15 cellular contexts compared by ENCODE assay signal in the genomic region with DNA sequence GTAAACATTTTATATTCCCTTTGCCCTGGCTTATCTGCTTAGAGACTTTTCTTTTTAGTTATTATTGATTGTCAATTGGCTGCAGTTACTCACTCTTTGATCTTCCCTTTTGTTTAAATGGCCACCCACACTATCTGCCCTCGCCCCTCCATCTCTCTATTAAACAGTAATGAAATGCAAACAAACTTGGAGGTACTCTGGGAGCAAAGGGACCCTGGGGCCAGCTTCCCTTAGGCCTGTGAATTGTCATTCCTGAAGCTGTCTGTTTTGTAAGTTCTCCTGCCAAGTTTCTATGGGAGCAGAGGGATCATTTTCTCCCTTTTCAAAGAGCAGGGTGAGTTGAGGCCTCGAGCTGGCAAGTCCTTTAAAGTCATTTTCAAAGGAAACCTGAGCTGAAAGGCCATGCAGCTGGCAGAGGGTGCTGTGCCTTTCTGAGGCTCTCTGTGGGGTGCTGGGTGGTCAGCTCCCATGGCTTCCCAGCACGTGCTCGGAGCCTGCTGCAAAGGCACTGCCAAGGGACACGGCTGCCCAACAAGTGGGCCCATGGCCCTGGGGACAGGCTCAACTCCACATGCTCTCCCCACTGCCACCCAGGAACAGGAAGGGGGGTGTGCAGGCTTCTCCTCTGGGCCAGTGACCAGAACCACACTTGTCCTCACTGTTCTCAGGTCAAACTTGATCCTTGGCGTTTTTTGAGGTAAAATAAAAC. TPM values are rescaled to one million over a fixed set of nuclear protein-coding genes. Genes with fewer than 3 reads are reported as not detected.
DNase-seq lines count a peak whose midpoint lies in the region; ATAC-seq and TF ChIP-seq lines count a peak whose summit lies in the region.
"Had no signal": no experiment of that assay in that cellular context is flagged by ENCODE, and none has a peak within 500 bp of the region (broad histone marks: within the 10 kb centered on the region; RNA-seq: fewer than 3 reads in every experiment).

No MANE protein-coding gene starts in this region.

- DNase-seq in NCI-H1092 treated with DMSO at 0.1 percent for 48 hours (lab: John Stamatoyannopoulos, UW), result peak; percentile 82
- DNase-seq in sciatic nerve (ENCODE audit: low spot score), result no peak
- DNase-seq in RPMI8226, result no peak
- no peak for DNase-seq in NCI-H774 (lab: John Stamatoyannopoulos, UW)
- DNase-seq in mesenteric fat pad (ENCODE audit: low spot score), result no peak
- DNase-seq: activated CD4-positive, alpha-beta T cell treated with anti-CD3 and anti-CD28 coated beads for 36 hours; activated T-cell treated with anti-CD3 and anti-CD28 coated beads, Interleukin-2, amount 50 U/mL, for 48 hours; HFFc6; NCI-H82; nephron progenitor cell had no signal

- ATAC-seq in sciatic nerve, result peak; percentile 29
- no peak for ATAC-seq in HG03571 (IDR thresholded peaks at IDR 0.05; ENCODE audit: unreplicated experiment)
- ATAC-seq: activated CD4-positive, alpha-beta T cell treated with anti-CD3 and anti-CD28 coated beads for 36 hours had no signal

- no peak overlapping the region for H2AFZ ChIP-seq in SU-DHL-6 (ENCODE audit: low read depth, low read length, severe bottlenecking)

- peaks cover 76% of the 10 kb centered on the region for H3F3A ChIP-seq in SU-DHL-6 (ENCODE audit: insufficient read depth)

- no peaks in the 10 kb centered on the region for H3K9me3 ChIP-seq in SU-DHL-6 (ENCODE audit: insufficient read depth, low read length)
- H3K9me3 ChIP-seq in iPS-15b (ENCODE audit: control insufficient read depth, insufficient read depth, low read length), result no peaks in the 10 kb centered on the region

- H3K36me3 ChIP-seq in SU-DHL-6 (ENCODE audit: low read length) (peaks cover 35% of the 10 kb centered on the region), iPS-15b (ENCODE audit: control insufficient read depth, insufficient read depth, low read length) (peaks cover under 1% of the 10 kb centered on the region)

- no peaks in the 10 kb centered on the region for H3K79me2 ChIP-seq in SU-DHL-6 (ENCODE audit: insufficient read depth, low read length)

- no peak for TF ChIP-seq CTCF in SU-DHL-6 (IDR thresholded peaks at IDR 0.05; ENCODE audit: insufficient read depth, low read length, poor library complexity, severe bottlenecking)

- peaks cover 10% of the 10 kb centered on the region for H3K4me1 ChIP-seq in iPS-15b (ENCODE audit: control insufficient read depth, insufficient read depth, low read length)

- no peak overlapping the region for H3K4me2 ChIP-seq in SU-DHL-6 (ENCODE audit: low read depth, low read length, poor library complexity, severe bottlenecking)

- peaks cover 22% of the 10 kb centered on the region for H4K20me1 ChIP-seq in SU-DHL-6 (ENCODE audit: low read depth, low read length)

- H3K9me2 ChIP-seq in SU-DHL-6 (replicated peaks; ENCODE audit: insufficient read depth, low read length), result no peaks in the 10 kb centered on the region

- H3K9ac ChIP-seq in SU-DHL-6 (ENCODE audit: low read length) (no peak overlapping the region), iPS-15b (ENCODE audit: low read depth, low read length) (no peak overlapping the region)

- H3K4me3 ChIP-seq in SU-DHL-6 (ENCODE audit: insufficient read depth, low read length, poor library complexity, severe bottlenecking), result no peak overlapping the region
- H3K4me3 ChIP-seq in iPS-15b (ENCODE audit: low read depth, low read length), result peak overlapping the region; percentile 4
- H3K4me3 ChIP-seq: cardiac muscle cell had no signal

- H3K27me3 ChIP-seq in SU-DHL-6 (ENCODE audit: low read length) (no peaks in the 10 kb centered on the region), iPS-15b (ENCODE audit: control insufficient read depth, insufficient read depth, low read length) (no peaks in the 10 kb centered on the region)
- H3K27me3 ChIP-seq: cardiac muscle cell had no signal

- H3K27ac ChIP-seq in SU-DHL-6 (ENCODE audit: low read depth, low read length), result peak overlapping the region; percentile 30; the same call in 1 of the 2 replicates
- H3K27ac ChIP-seq: cardiac muscle cell had no signal

- intact Hi-C loops in sciatic nerve (cut with DNase I), result loop anchor here (10.0 kb wide), 1 partner anchor 1415 kb away; no protein-coding TSS in a partner anchor

RNA-seq across cellular contexts. Expression of a gene that starts 17.4 kb away (rescaled TPM):
- total RNA-seq in sciatic nerve, result not detected
- total RNA-seq in mesenteric fat pad, result not detected
- total RNA-seq: activated CD4-positive, alpha-beta T cell treated with anti-CD3 and anti-CD28 coated beads for 36 hours; cardiac muscle cell; epithelial cell of proximal tubule; HFFc6 had no signal

RNA-seq across cellular contexts. Expression of a gene that starts 25.5 kb away (rescaled TPM):
- total RNA-seq in sciatic nerve, result 188 TPM
- total RNA-seq in mesenteric fat pad, result 255 TPM

RNA-seq across cellular contexts. Expression of a gene that starts 49.6 kb away (rescaled TPM):
- not detected for total RNA-seq in sciatic nerve
- total RNA-seq in mesenteric fat pad, result not detected
- total RNA-seq: activated CD4-positive, alpha-beta T cell treated with anti-CD3 and anti-CD28 coated beads for 36 hours; HFFc6 had no signal
